In the genomic region with DNA sequence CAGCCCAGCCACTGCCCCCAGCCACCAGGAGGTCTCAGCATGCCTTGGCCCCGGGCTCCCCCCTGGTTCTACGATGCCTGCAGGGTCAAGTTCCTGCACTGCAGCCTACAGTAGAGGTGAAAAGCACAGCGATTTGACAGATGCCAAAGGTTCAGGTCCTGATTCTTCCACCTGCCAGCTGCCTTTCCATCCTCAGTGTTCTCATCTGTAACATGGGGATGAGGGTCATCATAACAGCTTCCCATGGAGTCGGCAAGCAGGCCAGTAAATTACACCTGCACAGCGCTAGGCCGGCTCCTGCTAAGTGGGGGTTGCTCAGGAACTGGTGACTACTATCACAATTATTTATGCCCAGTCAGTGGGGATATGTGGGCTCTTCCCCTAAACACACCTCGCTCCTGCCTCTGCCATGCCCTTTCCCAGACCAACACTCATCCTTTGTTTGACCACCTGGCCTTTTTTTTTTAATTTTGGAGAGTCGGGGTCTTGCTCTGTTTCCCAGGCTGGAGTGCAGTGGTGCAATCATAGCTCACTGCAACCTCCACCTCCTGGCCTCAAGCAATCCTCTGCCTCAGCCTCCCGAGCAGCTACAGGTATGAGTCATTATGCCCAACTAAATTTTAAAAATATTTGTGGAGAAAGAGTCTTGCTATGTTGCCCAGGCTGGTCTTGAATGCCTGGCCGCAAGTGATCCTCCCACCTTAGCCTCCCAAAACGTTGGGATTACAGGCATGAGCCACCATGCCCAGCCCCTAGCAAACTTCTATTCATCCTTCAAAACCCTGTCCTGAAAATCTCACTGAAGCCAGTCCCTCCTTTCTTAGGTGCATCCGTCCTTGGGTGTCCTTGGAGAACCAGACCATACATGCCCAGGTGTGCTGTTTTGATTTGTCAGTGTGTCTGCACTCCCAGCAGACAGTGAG, we compare ENCODE assay signal across 19 cellular contexts. TPM values are rescaled to one million over a fixed set of nuclear protein-coding genes. Genes with fewer than 3 reads are reported as not detected.
DNase-seq lines count a peak whose midpoint lies in the region; ATAC-seq, FAIRE-seq and TF ChIP-seq lines count a peak whose summit lies in the region.
"Had no signal": no experiment of that assay in that cellular context is flagged by ENCODE, and none has a peak within 500 bp of the region (broad histone marks: within the 10 kb centered on the region; RNA-seq: fewer than 3 reads in every experiment).

No MANE protein-coding gene starts in this region.

- H3K4me3 Mint-ChIP-seq in activated naive CD8-positive, alpha-beta T cell treated with anti-CD3 and anti-CD28 coated beads, Interleukin-2, amount 50 U/mL, for 24 hours: no peak overlapping the region
- H3K4me3 Mint-ChIP-seq: activated CD8-positive, alpha-beta T cell treated with anti-CD3 and anti-CD28 coated beads, Interleukin-2, amount 10 ng/mL, durations not matched to agents 7 days and 5 days; natural killer cell; stimulated activated naive CD8-positive, alpha-beta T cell treated with anti-CD3 and anti-CD28 coated beads, Interleukin-15, Interleukin-2, amounts not matched to agents 100 ng/mL and 50 ng/mL, for 24 hours had no signal

- peaks cover 9% of the 10 kb centered on the region for H3K9me3 Mint-ChIP-seq in activated naive CD8-positive, alpha-beta T cell treated with anti-CD3 and anti-CD28 coated beads, Interleukin-2, amount 50 U/mL, for 24 hours

- no peaks in the 10 kb centered on the region for H3K36me3 ChIP-seq in K562 (ENCODE audit: control insufficient read depth, insufficient read depth, low read length)
- H3K36me3 ChIP-seq in right lobe of liver: no peaks in the 10 kb centered on the region
- no peaks in the 10 kb centered on the region for H3K36me3 ChIP-seq in smooth muscle cell (ENCODE audit: low read depth)
- H3K36me3 ChIP-seq: prostate gland had no signal

- POLR2A ChIA-PET in K562 (lab: Yijun Ruan, JAX): no interaction called here

- H3K4me3 ChIP-seq in K562 (no peak overlapping the region), right lobe of liver (peak overlapping the region in 2 of 3 donors; percentile 4 to 15), smooth muscle cell (no peak overlapping the region)
- H3K4me3 ChIP-seq: MG63, prostate gland had no signal

- no peak for TF ChIP-seq CTCF in K562 (IDR thresholded peaks at IDR 0.05 in 2 of 3, conservative IDR thresholded peaks at IDR 0.05 in 1 of 3; ENCODE audit: insufficient read depth in 2 of 3, low read depth in 1 of 3, low read length in 3 of 3)
- no peak for TF ChIP-seq CTCF in right lobe of liver (IDR thresholded peaks at IDR 0.05)
- no peak for TF ChIP-seq CTCF in smooth muscle cell (IDR thresholded peaks at IDR 0.05; ENCODE audit: borderline replicate concordance, insufficient read depth, poor library complexity, severe bottlenecking)

- ATAC-seq in K562 (no peak), right lobe of liver (no peak), GM21390 (IDR thresholded peaks at IDR 0.05; ENCODE audit: unreplicated experiment) (no peak)
- no peak for ATAC-seq in activated naive CD8-positive, alpha-beta T cell treated with anti-CD3 and anti-CD28 coated beads, Interleukin-2, amount 50 U/mL, for 24 hours
- ATAC-seq: activated CD8-positive, alpha-beta T cell treated with anti-CD3 and anti-CD28 coated beads, Interleukin-2, amount 10 ng/mL, durations not matched to agents 7 days and 5 days had no signal

- no peak for FAIRE-seq in K562 (lab: Jason Lieb, UNC)

- H3K9me3 ChIP-seq in K562 (replicated peaks; ENCODE audit: control insufficient read depth, insufficient read depth, low read depth, low read length) (peaks cover 17% of the 10 kb centered on the region), right lobe of liver (no peaks in the 10 kb centered on the region), smooth muscle cell (replicated peaks; ENCODE audit: low read depth) (no peaks in the 10 kb centered on the region)
- H3K9me3 ChIP-seq: prostate gland had no signal

- H3K9ac ChIP-seq in K562 (ENCODE audit: insufficient read depth in 1 of 2, low read depth in 2 of 2, low read length in 2 of 2): no peak overlapping the region
- no peak overlapping the region for H3K9ac ChIP-seq in smooth muscle cell (ENCODE audit: low read depth)

- no peaks in the 10 kb centered on the region for H3F3A ChIP-seq in smooth muscle cell (ENCODE audit: low read depth)

- TF ChIP-seq RAD21 in K562 (CRISPR knock-in tag; conservative IDR thresholded peaks at IDR 0.05 in 1 of 2, IDR thresholded peaks at IDR 0.05 in 1 of 2): no peak

- H2AFZ ChIP-seq in K562 (ENCODE audit: low read depth, low read length) (no peak overlapping the region), smooth muscle cell (ENCODE audit: low read depth) (no peak overlapping the region)

- no peak for TF ChIP-seq EP300 in K562 (IDR thresholded peaks at IDR 0.05; ENCODE audit: low read length)

- H3K4me1 ChIP-seq in K562 (replicated peaks in 1 of 2; ENCODE audit: control insufficient read depth in 2 of 2, insufficient read depth in 2 of 2, low read length in 2 of 2) (peaks cover 23 to 27% of the 10 kb centered on the region in 2 experiments), right lobe of liver (no peaks in the 10 kb centered on the region), smooth muscle cell (ENCODE audit: low read depth) (no peaks in the 10 kb centered on the region)
- H3K4me1 ChIP-seq: prostate gland had no signal

- in situ Hi-C loops in K562 (cut with MboI): no loop called here

- TF ChIP-seq POLR2A in K562 (conservative IDR thresholded peaks at IDR 0.05) (no peak), right lobe of liver (IDR thresholded peaks at IDR 0.05) (no peak)

- H3K79me2 ChIP-seq in K562 (ENCODE audit: control insufficient read depth, insufficient read depth, low read length): no peaks in the 10 kb centered on the region
- H3K79me2 ChIP-seq in smooth muscle cell (ENCODE audit: low read depth): peaks cover 9% of the 10 kb centered on the region

- H3K36me3 Mint-ChIP-seq in activated naive CD8-positive, alpha-beta T cell treated with anti-CD3 and anti-CD28 coated beads, Interleukin-2, amount 50 U/mL, for 24 hours (ENCODE audit: low read depth): peaks cover 35% of the 10 kb centered on the region

- H3K4me1 Mint-ChIP-seq in activated naive CD8-positive, alpha-beta T cell treated with anti-CD3 and anti-CD28 coated beads, Interleukin-2, amount 50 U/mL, for 24 hours: peaks cover 12% of the 10 kb centered on the region

- peak overlapping the region; percentile 25; the same call in 1 of the 3 replicates for H3K27ac ChIP-seq in K562 (ENCODE audit: extremely low read depth, low read depth, low read length)
- no peak overlapping the region for H3K27ac ChIP-seq in right lobe of liver
- peak overlapping the region; percentile 48 for H3K27ac ChIP-seq in smooth muscle cell (ENCODE audit: low read depth)

- no peaks in the 10 kb centered on the region for H3K27me3 Mint-ChIP-seq in activated naive CD8-positive, alpha-beta T cell treated with anti-CD3 and anti-CD28 coated beads, Interleukin-2, amount 50 U/mL, for 24 hours
- H3K27me3 Mint-ChIP-seq: stimulated activated naive CD8-positive, alpha-beta T cell treated with anti-CD3 and anti-CD28 coated beads, Interleukin-15, Interleukin-2, amounts not matched to agents 100 ng/mL and 50 ng/mL, for 24 hours had no signal

- no peak overlapping the region for H3K27ac Mint-ChIP-seq in activated naive CD8-positive, alpha-beta T cell treated with anti-CD3 and anti-CD28 coated beads, Interleukin-2, amount 50 U/mL, for 24 hours
- H3K27ac Mint-ChIP-seq: stimulated activated naive CD8-positive, alpha-beta T cell treated with anti-CD3 and anti-CD28 coated beads, Interleukin-15, Interleukin-2, amounts not matched to agents 100 ng/mL and 50 ng/mL, for 24 hours had no signal

- CTCF ChIA-PET in K562 (lab: Yijun Ruan, JAX; ENCODE audit: low intra/inter-chr PET ratio): no interaction called here

- no TSS peak for BruUV-seq in K562 (replicated peaks; lab: Mats Ljungman, UMichigan)

- no peaks in the 10 kb centered on the region for H4K20me1 ChIP-seq in K562 (replicated peaks; ENCODE audit: control insufficient read depth, insufficient read depth, low read length)
- no peaks in the 10 kb centered on the region for H4K20me1 ChIP-seq in smooth muscle cell (ENCODE audit: low read depth)

- no peaks in the 10 kb centered on the region for H3K27me3 ChIP-seq in K562 (ENCODE audit: control insufficient read depth in 2 of 2, insufficient read depth in 2 of 2, low read length in 2 of 2)
- H3K27me3 ChIP-seq in right lobe of liver: no peaks in the 10 kb centered on the region
- no peaks in the 10 kb centered on the region for H3K27me3 ChIP-seq in smooth muscle cell (ENCODE audit: low read depth)
- H3K27me3 ChIP-seq: MG63 had no signal

- whole genome bisulfite sequencing in K562 (ENCODE audit: insufficient coverage, low coverage, missing lambda C conversion rate): 70% methylated on average over 12 of the region's 12 CpGs
- WGBS in right lobe of liver (ENCODE audit: insufficient coverage, low coverage, low lambda C conversion rate, missing lambda C conversion rate): 55% methylated on average over 7 of the region's 12 CpGs
- WGBS in smooth muscle cell (ENCODE audit: low lambda C conversion rate): 76% methylated on average over 12 of the region's 12 CpGs

- H3K4me2 ChIP-seq in K562 (ENCODE audit: insufficient read depth, low read length) (0 out of 2 replicates have a peak overlapping the region, but pooled peaks have one; percentile 3), smooth muscle cell (no peak overlapping the region)

- H3K9me1 ChIP-seq in K562 (ENCODE audit: control insufficient read depth, insufficient read depth, low read length): peaks cover 3% of the 10 kb centered on the region

- DNase-seq in CD1c-positive myeloid dendritic cell (ENCODE audit: extremely low spot score): peak; percentile 0
- no peak for DNase-seq in K562 (ENCODE audit: extremely low read depth in 1 of 4, low spot score in 3 of 4)
- no peak for DNase-seq in right lobe of liver
- DNase-seq in smooth muscle cell (lab: John Stamatoyannopoulos, UW; ENCODE audit: unreplicated experiment): no peak
- no peak for DNase-seq in ecto neural progenitor cell (ENCODE audit: low spot score)
- DNase-seq in mucosa of gallbladder (ENCODE audit: low spot score): no peak
- no peak for DNase-seq in activated naive CD8-positive, alpha-beta T cell treated with anti-CD3 and anti-CD28 coated beads, Interleukin-2, amount 50 U/mL, for 24 hours
- DNase-seq: activated CD8-positive, alpha-beta T cell treated with anti-CD3 and anti-CD28 coated beads, Interleukin-2, amount 10 ng/mL, durations not matched to agents 7 days and 5 days; activated T-cell treated with anti-CD3 and anti-CD28 coated beads, Interleukin-2, amount 50 U/mL, for 48 hours; central memory CD4-positive, alpha-beta T cell; foreskin melanocyte; natural killer cell; NCI-H1694 treated with DMSO at 0.1 percent for 48 hours; NCI-H345; NK-92 treated with Interleukin-12 subunit alpha and Interleukin-12 subunit beta, amount 100 ng/mL, for 24 hours had no signal

- intact Hi-C loops in K562 (cut with micrococcal nuclease) (no loop called here), right lobe of liver (cut with DNase I) (no loop called here)

RNA-seq across cellular contexts. Expression of a gene that starts 6.4 kb away (rescaled TPM):
- 0.51 and 0.69 TPM in 2 replicates for total RNA-seq in K562 (2011; cell fraction: chromatin; rRNA removed; ENCODE audit: low replicate concordance)
- total RNA-seq in K562 (2011; cell fraction: nucleolus; rRNA removed): 0.50 and 1.1 TPM in 2 replicates
- total RNA-seq in K562 (2011; cell fraction: nucleoplasm; rRNA removed): not detected in 2 replicates
- total RNA-seq in K562 (2014; rRNA removed) (0.16 and 0.23 TPM in 2 replicates), K562 (2014; rRNA removed; fragmentation: Illumina TruSeq; extraction: Trizol) (0.07 TPM in 1 of 2 replicates, not detected in the other), K562 (2015; rRNA removed; fragmentation: Illumina TruSeq; extraction: Trizol) (0.04 TPM in 1 of 2 replicates, not detected in the other), K562 (2021) (0.40 and 0.51 TPM in 2 replicates), right lobe of liver (10 to 100 TPM; 27.4 to 90.1 (median 54.1) TPM), smooth muscle cell (11.1 and 12.6 TPM in 2 replicates), mucosa of gallbladder (94.3 TPM)
- polyA plus RNA-seq in K562 (2011; rRNA removed) (0.14 and 0.27 TPM in 2 replicates), K562 (2014; fragmentation: Illumina TruSeq; extraction: Trizol) (0.24 and 0.28 TPM in 2 replicates), K562 (2014; fragmentation: Nextera tagmentation; extraction: Ambion mirVana) (under 1 TPM in 1 of 2 experiments, not detected in 1; 0.13 TPM), K562 (2014; rRNA removed) (0.13 TPM in 1 of 2 replicates, not detected in the other), smooth muscle cell (42.4 and 54.1 TPM in 2 replicates)
- 0.19 TPM in 2 replicates for polyA plus RNA-seq in K562 (2011; cell fraction: cytosol; rRNA removed)
- polyA plus RNA-seq in K562 (2011; cell fraction: nucleus; rRNA removed): 0.21 and 0.33 TPM in 2 replicates
- polyA plus RNA-seq in K562 (2012): 0.73 and 1.6 TPM in 2 replicates
- polyA minus RNA-seq in K562 (2011; rRNA and poly(A)+ RNA removed): 0.06 TPM in 1 of 2 replicates, not detected in the other
- 0.64 TPM in 1 of 2 replicates, not detected in the other for polyA minus RNA-seq in K562 (2011; cell fraction: cytosol; rRNA and poly(A)+ RNA removed)
- polyA minus RNA-seq in K562 (2011; cell fraction: nucleus; rRNA and poly(A)+ RNA removed): not detected in 2 replicates

RNA-seq across cellular contexts. Expression of a gene that starts 29.4 kb away (rescaled TPM):
- 1.9 and 7.3 TPM in 2 replicates for total RNA-seq in K562 (2011; cell fraction: chromatin; rRNA removed; ENCODE audit: low replicate concordance)
- total RNA-seq in K562 (2011; cell fraction: nucleolus; rRNA removed): 7.1 and 11.2 TPM in 2 replicates
- total RNA-seq in K562 (2011; cell fraction: nucleoplasm; rRNA removed): 3.7 and 5.5 TPM in 2 replicates
- 33.2 and 56.5 TPM in 2 replicates for total RNA-seq in K562 (2014; rRNA removed)
- 15.1 and 22.6 TPM in 2 replicates for total RNA-seq in K562 (2014; rRNA removed; fragmentation: Illumina TruSeq; extraction: Trizol)
- 38.7 and 39.0 TPM in 2 replicates for total RNA-seq in K562 (2015; rRNA removed; fragmentation: Illumina TruSeq; extraction: Trizol)
- total RNA-seq in K562 (2021): 67.6 and 71.8 TPM in 2 replicates
- 37.2 and 44.6 TPM in 2 replicates for polyA plus RNA-seq in K562 (2011; rRNA removed)
- polyA plus RNA-seq in K562 (2011; cell fraction: cytosol; rRNA removed): 48.4 and 109 TPM in 2 replicates
- 29.2 and 57.2 TPM in 2 replicates for polyA plus RNA-seq in K562 (2011; cell fraction: nucleus; rRNA removed)
- 69.4 and 83.0 TPM in 2 replicates for polyA plus RNA-seq in K562 (2012)
- 68.8 and 76.7 TPM in 2 replicates for polyA plus RNA-seq in K562 (2014; fragmentation: Illumina TruSeq; extraction: Trizol)
- polyA plus RNA-seq in K562 (2014; fragmentation: Nextera tagmentation; extraction: Ambion mirVana): 10 to 100 TPM; 10.1 to 38.9 TPM
- 58.1 and 73.2 TPM in 2 replicates for polyA plus RNA-seq in K562 (2014; rRNA removed)
- 10.3 and 14.5 TPM in 2 replicates for polyA minus RNA-seq in K562 (2011; rRNA and poly(A)+ RNA removed)
- polyA minus RNA-seq in K562 (2011; cell fraction: cytosol; rRNA and poly(A)+ RNA removed): 11.4 and 13.5 TPM in 2 replicates
- polyA minus RNA-seq in K562 (2011; cell fraction: nucleus; rRNA and poly(A)+ RNA removed): 1.2 and 2.1 TPM in 2 replicates
- 10 to 100 TPM; 31.4 to 78.6 (median 51.7) TPM for total RNA-seq in right lobe of liver
- 22.2 and 52.4 TPM in 2 replicates for total RNA-seq in smooth muscle cell
- 97.8 and 115 TPM in 2 replicates for polyA plus RNA-seq in smooth muscle cell
- 142 TPM for total RNA-seq in mucosa of gallbladder

RNA-seq across cellular contexts. Expression of a gene that starts 45.4 kb away (rescaled TPM):
- 82.8 and 192 TPM in 2 replicates for total RNA-seq in K562 (2011; cell fraction: chromatin; rRNA removed; ENCODE audit: low replicate concordance)
- 117 and 131 TPM in 2 replicates for total RNA-seq in K562 (2011; cell fraction: nucleolus; rRNA removed)
- total RNA-seq in K562 (2011; cell fraction: nucleoplasm; rRNA removed): 76.6 and 93.6 TPM in 2 replicates
- total RNA-seq in K562 (2014; rRNA removed) (77.1 and 91.1 TPM in 2 replicates), K562 (2014; rRNA removed; fragmentation: Illumina TruSeq; extraction: Trizol) (19.7 and 32.6 TPM in 2 replicates), K562 (2015; rRNA removed; fragmentation: Illumina TruSeq; extraction: Trizol) (52.9 and 54.0 TPM in 2 replicates), K562 (2021) (85.1 and 90.2 TPM in 2 replicates), right lobe of liver (10 to 100 TPM; 44.3 to 68.5 (median 56.9) TPM), smooth muscle cell (9.2 and 12.9 TPM in 2 replicates), mucosa of gallbladder (74.7 TPM)
- polyA plus RNA-seq in K562 (2011; rRNA removed) (59.2 and 65.5 TPM in 2 replicates), K562 (2014; fragmentation: Illumina TruSeq; extraction: Trizol) (86.4 and 87.8 TPM in 2 replicates), K562 (2014; fragmentation: Nextera tagmentation; extraction: Ambion mirVana) (1 to 10 TPM in 1 of 2 experiments, under 1 TPM in 1; 0.84 to 2.0 TPM), K562 (2014; rRNA removed) (61.4 and 63.1 TPM in 2 replicates), smooth muscle cell (26.2 and 34.9 TPM in 2 replicates)
- polyA plus RNA-seq in K562 (2011; cell fraction: cytosol; rRNA removed): 77.6 and 147 TPM in 2 replicates
- 83.8 and 119 TPM in 2 replicates for polyA plus RNA-seq in K562 (2011; cell fraction: nucleus; rRNA removed)
- 59.3 and 62.8 TPM in 2 replicates for polyA plus RNA-seq in K562 (2012)
- 31.3 and 52.3 TPM in 2 replicates for polyA minus RNA-seq in K562 (2011; rRNA and poly(A)+ RNA removed)
- polyA minus RNA-seq in K562 (2011; cell fraction: cytosol; rRNA and poly(A)+ RNA removed): 47.3 and 50.9 TPM in 2 replicates
- polyA minus RNA-seq in K562 (2011; cell fraction: nucleus; rRNA and poly(A)+ RNA removed): 28.5 and 31.4 TPM in 2 replicates

RNA-seq across cellular contexts. Expression of a gene that starts 51.3 kb away (rescaled TPM):
- total RNA-seq in K562 (2011; cell fraction: chromatin; rRNA removed; ENCODE audit: low replicate concordance): 18.9 and 41.8 TPM in 2 replicates
- 25.3 and 31.9 TPM in 2 replicates for total RNA-seq in K562 (2011; cell fraction: nucleolus; rRNA removed)
- 19.5 and 22.4 TPM in 2 replicates for total RNA-seq in K562 (2011; cell fraction: nucleoplasm; rRNA removed)
- total RNA-seq in K562 (2014; rRNA removed) (13.0 and 16.0 TPM in 2 replicates), K562 (2014; rRNA removed; fragmentation: Illumina TruSeq; extraction: Trizol) (6.4 and 8.2 TPM in 2 replicates), K562 (2015; rRNA removed; fragmentation: Illumina TruSeq; extraction: Trizol) (16.8 and 17.0 TPM in 2 replicates), K562 (2021) (17.3 and 18.7 TPM in 2 replicates), right lobe of liver (10 to 100 TPM; 22.5 to 40.3 (median 29.8) TPM), smooth muscle cell (34.3 and 36.4 TPM in 2 replicates), mucosa of gallbladder (67.0 TPM)
- polyA plus RNA-seq in K562 (2011; rRNA removed) (23.0 and 23.7 TPM in 2 replicates), K562 (2014; fragmentation: Illumina TruSeq; extraction: Trizol) (14.5 and 15.6 TPM in 2 replicates), K562 (2014; fragmentation: Nextera tagmentation; extraction: Ambion mirVana) (under 1 TPM; 0.13 to 0.20 TPM), K562 (2014; rRNA removed) (16.4 and 19.0 TPM in 2 replicates), smooth muscle cell (48.8 and 65.8 TPM in 2 replicates)
- 30.5 and 46.9 TPM in 2 replicates for polyA plus RNA-seq in K562 (2011; cell fraction: cytosol; rRNA removed)
- polyA plus RNA-seq in K562 (2011; cell fraction: nucleus; rRNA removed): 51.3 and 78.0 TPM in 2 replicates
- 13.2 and 13.7 TPM in 2 replicates for polyA plus RNA-seq in K562 (2012)
- 5.5 and 6.3 TPM in 2 replicates for polyA minus RNA-seq in K562 (2011; rRNA and poly(A)+ RNA removed)
- 3.5 and 5.2 TPM in 2 replicates for polyA minus RNA-seq in K562 (2011; cell fraction: cytosol; rRNA and poly(A)+ RNA removed)
- polyA minus RNA-seq in K562 (2011; cell fraction: nucleus; rRNA and poly(A)+ RNA removed): 10.4 and 11.2 TPM in 2 replicates

Comparison
In these comparisons a context has a peak if more than half of its experiments do, and no peak if none do; other contexts are left out.
1. H3K27ac ChIP-seq: peak in K562 (single experiment) and smooth muscle cell (single experiment); none in right lobe of liver (0 of 3).
2. H3K4me3 ChIP-seq: peak in right lobe of liver (2 of 3); none in K562 (single experiment) and smooth muscle cell (single experiment).